In genomic region chr19:1611353-1611752, GRCh38 we compare ENCODE assay signal across 22 cellular contexts.
DNase-seq lines count a peak whose midpoint lies in the region; TF ChIP-seq lines count a peak whose summit lies in the region.
"Had no signal": no experiment of that assay in that cellular context is flagged by ENCODE, and none has a peak within 500 bp of the region (broad histone marks: within the 10 kb centered on the region; RNA-seq: fewer than 3 reads in every experiment).

No MANE protein-coding gene starts in this region.

- H3K27ac ChIP-seq in OCI-LY1 (ENCODE audit: low read depth, low read length, poor library complexity, severe bottlenecking): peak overlapping the region; percentile 93
- H3K27ac ChIP-seq: dorsolateral prefrontal cortex, GM23248, parathyroid adenoma, suprapubic skin had no signal

- no peak overlapping the region for H3K4me2 ChIP-seq in OCI-LY1 (ENCODE audit: low read length)
- H3K4me2 ChIP-seq: SK-N-SH had no signal

- H3K79me2 ChIP-seq in OCI-LY1 (ENCODE audit: insufficient read depth, low read length): no peaks in the 10 kb centered on the region
- H3K79me2 ChIP-seq: parathyroid adenoma had no signal

- peaks cover 25% of the 10 kb centered on the region for H3K4me1 ChIP-seq in OCI-LY1 (ENCODE audit: insufficient read depth, low read length, severe bottlenecking)

- H3K9me3 Mint-ChIP-seq in activated naive CD4-positive, alpha-beta T cell treated with anti-CD3 and anti-CD28 coated beads, Interleukin-2, amount 50 U/mL, for 24 hours: no peaks in the 10 kb centered on the region
- H3K9me3 Mint-ChIP-seq in nephron progenitor cell: no peaks in the 10 kb centered on the region
- H3K9me3 Mint-ChIP-seq: activated CD4-positive, alpha-beta T cell treated with anti-CD3 and anti-CD28 coated beads, Interleukin-2, amount 10 ng/mL, durations not matched to agents 7 days and 5 days; activated naive CD8-positive, alpha-beta T cell treated with anti-CD3 and anti-CD28 coated beads, Interleukin-2, amount 50 U/mL, for 24 hours; CD8-positive, alpha-beta memory T cell; natural killer cell treated with Interleukin-12 subunit alpha and Interleukin-12 subunit beta and Interleukin-15 and Interleukin-18, amount 100 ng/mL, for 72 hours; stimulated activated naive B cell treated with anti-CD40 and anti-IgM and Interleukin-4, amounts not matched to agents 10 μg/mL and 1 μg/mL and 100 μg/mL, for 72 hours had no signal

- no peak for DNase-seq in activated naive CD4-positive, alpha-beta T cell treated with Interleukin-2 at 50 U/mL for 16 hours
- DNase-seq in nephron progenitor cell: no peak
- no peak for DNase-seq in NCI-H774 (lab: John Stamatoyannopoulos, UW)
- DNase-seq in SW 1271 (lab: John Stamatoyannopoulos, UW): no peak
- DNase-seq: activated CD4-positive, alpha-beta T cell treated with anti-CD3 and anti-CD28 coated beads, Interleukin-2, amount 10 ng/mL, durations not matched to agents 7 days and 5 days; dorsolateral prefrontal cortex; GM23248; islet precursor cell; NCI-H1436 treated with DMSO at 0.1 percent for 48 hours; NCI-H2107; NCI-H510A treated with DMSO at 0.1 percent for 48 hours; SK-N-SH; stimulated activated CD4-positive, alpha-beta T cell treated with anti-CD3 and anti-CD28 coated beads, Interleukin-4, amount 100 ng/mL, for 1 hour; stimulated activated naive B cell treated with anti-CD40 and anti-IgM and Interleukin-4, amounts not matched to agents 10 μg/mL and 1 μg/mL and 100 μg/mL, for 72 hours; T-helper 9 cell had no signal

- peak overlapping the region; percentile 51 for H3K27ac Mint-ChIP-seq in activated naive CD4-positive, alpha-beta T cell treated with anti-CD3 and anti-CD28 coated beads, Interleukin-2, amount 50 U/mL, for 24 hours
- peak overlapping the region; percentile 94 for H3K27ac Mint-ChIP-seq in nephron progenitor cell
- H3K27ac Mint-ChIP-seq: activated naive CD8-positive, alpha-beta T cell treated with anti-CD3 and anti-CD28 coated beads, Interleukin-2, amount 50 U/mL, for 24 hours; natural killer cell treated with Interleukin-12 subunit alpha and Interleukin-12 subunit beta and Interleukin-15 and Interleukin-18, amount 100 ng/mL, for 72 hours; stimulated activated naive B cell treated with anti-CD40 and anti-IgM and Interleukin-4, amounts not matched to agents 10 μg/mL and 1 μg/mL and 100 μg/mL, for 72 hours had no signal

- H3K9me3 ChIP-seq in OCI-LY1 (ENCODE audit: low read length): no peaks in the 10 kb centered on the region
- H3K9me3 ChIP-seq: SK-N-SH, suprapubic skin had no signal

- H4K20me1 ChIP-seq in OCI-LY1 (ENCODE audit: insufficient read depth, low read length): no peaks in the 10 kb centered on the region

- H3K36me3 Mint-ChIP-seq in activated naive CD4-positive, alpha-beta T cell treated with anti-CD3 and anti-CD28 coated beads, Interleukin-2, amount 50 U/mL, for 24 hours: peaks cover 6% of the 10 kb centered on the region
- H3K36me3 Mint-ChIP-seq in nephron progenitor cell (ENCODE audit: low read depth): peaks cover 44% of the 10 kb centered on the region
- H3K36me3 Mint-ChIP-seq: natural killer cell treated with Interleukin-12 subunit alpha and Interleukin-12 subunit beta and Interleukin-15 and Interleukin-18, amount 100 ng/mL, for 72 hours had no signal

- no peak overlapping the region for H3K4me3 ChIP-seq in OCI-LY1 (ENCODE audit: low read depth, low read length, poor library complexity, severe bottlenecking)
- H3K4me3 ChIP-seq: dorsolateral prefrontal cortex, GM23248, suprapubic skin had no signal

- peaks cover 34% of the 10 kb centered on the region for H3K4me1 Mint-ChIP-seq in activated naive CD4-positive, alpha-beta T cell treated with anti-CD3 and anti-CD28 coated beads, Interleukin-2, amount 50 U/mL, for 24 hours
- H3K4me1 Mint-ChIP-seq in nephron progenitor cell: no peaks in the 10 kb centered on the region

- no peaks in the 10 kb centered on the region for H3K27me3 Mint-ChIP-seq in activated naive CD4-positive, alpha-beta T cell treated with anti-CD3 and anti-CD28 coated beads, Interleukin-2, amount 50 U/mL, for 24 hours
- H3K27me3 Mint-ChIP-seq in nephron progenitor cell (ENCODE audit: low read depth, poor library complexity): peaks cover 4% of the 10 kb centered on the region
- H3K27me3 Mint-ChIP-seq: activated CD4-positive, alpha-beta T cell treated with anti-CD3 and anti-CD28 coated beads, Interleukin-2, amount 10 ng/mL, durations not matched to agents 7 days and 5 days; activated naive CD8-positive, alpha-beta T cell treated with anti-CD3 and anti-CD28 coated beads, Interleukin-2, amount 50 U/mL, for 24 hours; CD8-positive, alpha-beta memory T cell; natural killer cell treated with Interleukin-12 subunit alpha and Interleukin-12 subunit beta and Interleukin-15 and Interleukin-18, amount 100 ng/mL, for 72 hours; stimulated activated naive B cell treated with anti-CD40 and anti-IgM and Interleukin-4, amounts not matched to agents 10 μg/mL and 1 μg/mL and 100 μg/mL, for 72 hours had no signal

- peaks cover 70% of the 10 kb centered on the region for H3K36me3 ChIP-seq in OCI-LY1 (ENCODE audit: insufficient read depth, low read length)

- TF ChIP-seq CTCF in OCI-LY1 (IDR thresholded peaks at IDR 0.05; ENCODE audit: low read length): no peak
- TF ChIP-seq CTCF in nephron progenitor cell (IDR thresholded peaks at IDR 0.05): no peak

- H3K9me2 ChIP-seq in OCI-LY1 (ENCODE audit: low read depth, low read length): no peaks in the 10 kb centered on the region
- H3K9me2 ChIP-seq: SK-N-SH had no signal

- no peak overlapping the region for H3K9ac ChIP-seq in OCI-LY1 (ENCODE audit: low read length)
- H3K9ac ChIP-seq: GM23248, parathyroid adenoma, SK-N-SH had no signal

- H3F3A ChIP-seq in OCI-LY1 (ENCODE audit: insufficient read depth, low read length): peaks cover 21% of the 10 kb centered on the region; the same call in 1 of the 2 replicates

- H3K4me3 Mint-ChIP-seq in activated naive CD4-positive, alpha-beta T cell treated with anti-CD3 and anti-CD28 coated beads, Interleukin-2, amount 50 U/mL, for 24 hours: no peak overlapping the region
- H3K4me3 Mint-ChIP-seq in nephron progenitor cell: no peak overlapping the region
- H3K4me3 Mint-ChIP-seq: activated CD4-positive, alpha-beta T cell treated with anti-CD3 and anti-CD28 coated beads, Interleukin-2, amount 10 ng/mL, durations not matched to agents 7 days and 5 days; activated naive CD8-positive, alpha-beta T cell treated with anti-CD3 and anti-CD28 coated beads, Interleukin-2, amount 50 U/mL, for 24 hours; natural killer cell treated with Interleukin-12 subunit alpha and Interleukin-12 subunit beta and Interleukin-15 and Interleukin-18, amount 100 ng/mL, for 72 hours; stimulated activated naive B cell treated with anti-CD40 and anti-IgM and Interleukin-4, amounts not matched to agents 10 μg/mL and 1 μg/mL and 100 μg/mL, for 72 hours had no signal

- H3K27me3 ChIP-seq in OCI-LY1 (ENCODE audit: insufficient read depth, low read length): no peaks in the 10 kb centered on the region
- H3K27me3 ChIP-seq: dorsolateral prefrontal cortex, suprapubic skin had no signal

- H2AFZ ChIP-seq in OCI-LY1 (ENCODE audit: low read length): no peak overlapping the region
- H2AFZ ChIP-seq: GM23248, parathyroid adenoma had no signal
